8 cellular contexts compared by ENCODE assay signal in genomic region chr12:118016424-118017264, GRCh38. TPM values are rescaled to one million over a fixed set of nuclear protein-coding genes. Genes with fewer than 3 reads are reported as not detected.
A peak's percentile ranks its signal among the peaks of the same experiment; 100 is the strongest.
DNase-seq lines count a peak whose midpoint lies in the region; ATAC-seq and TF ChIP-seq lines count a peak whose summit lies in the region.

Gene RFC5 (plus strand): TSS chr12:118016703. CDS start chr12:118016828, 125 bp downstream.

- no peaks in the 10 kb centered on the region for H3K9me3 Mint-ChIP-seq in GM23338
- H3K9me3 Mint-ChIP-seq in naive thymus-derived CD4-positive, alpha-beta T cell: peaks cover 0 to 5% (median 0%) of the 10 kb centered on the region in 11 donors
- H3K9me3 Mint-ChIP-seq in stimulated activated memory B cell treated with anti-CD40 and anti-IgM and Interleukin-4, amounts not matched to agents 10 μg/mL and 1 μg/mL and 100 μg/mL, for 72 hours: peaks cover 3% of the 10 kb centered on the region

- H3K4me3 ChIP-seq in GM23338: peak within 1 kb of the TSS; percentile 98
- H3K4me3 ChIP-seq in naive thymus-derived CD4-positive, alpha-beta T cell (ENCODE audit: low read length): peak within 1 kb of the TSS; percentile 80

- H4K20me1 ChIP-seq in GM23338 (replicated peaks; ENCODE audit: insufficient read depth): peaks cover 5% of the 10 kb centered on the region

- peak within 1 kb of the TSS; percentile 95 for H3K4me3 Mint-ChIP-seq in GM23338
- H3K4me3 Mint-ChIP-seq in naive thymus-derived CD4-positive, alpha-beta T cell: peak within 1 kb of the TSS; percentile 89 to 95 (median 92)
- H3K4me3 Mint-ChIP-seq in stimulated activated memory B cell treated with anti-CD40 and anti-IgM and Interleukin-4, amounts not matched to agents 10 μg/mL and 1 μg/mL and 100 μg/mL, for 72 hours: peak within 1 kb of the TSS; percentile 92

- POLR2A ChIA-PET in naive thymus-derived CD4-positive, alpha-beta T cell (lab: Charles Lee): interaction anchor here (1.1 to 2.2 kb wide), 4 partner anchors 9 to 343 kb away, joined by 3 to 9 read pairs (median 4); partner anchors contain the start of gene WSB2

- no peak within 1 kb of the TSS; the same call in 1 of the 2 replicates for H3K27ac ChIP-seq in GM23338 (ENCODE audit: low read depth)
- H3K27ac ChIP-seq in naive thymus-derived CD4-positive, alpha-beta T cell (ENCODE audit: low read depth, low read length): peak within 1 kb of the TSS; percentile 69

- H3K4me1 Mint-ChIP-seq in GM23338: peaks cover 13% of the 10 kb centered on the region
- peaks cover 11 to 29% (median 18%) of the 10 kb centered on the region in 7 donors for H3K4me1 Mint-ChIP-seq in naive thymus-derived CD4-positive, alpha-beta T cell
- H3K4me1 Mint-ChIP-seq in stimulated activated memory B cell treated with anti-CD40 and anti-IgM and Interleukin-4, amounts not matched to agents 10 μg/mL and 1 μg/mL and 100 μg/mL, for 72 hours: peaks cover 22% of the 10 kb centered on the region

- peak within 1 kb of the TSS; percentile 97 for H3K27ac Mint-ChIP-seq in GM23338
- peak within 1 kb of the TSS; percentile 82 to 95 (median 92) for H3K27ac Mint-ChIP-seq in naive thymus-derived CD4-positive, alpha-beta T cell
- peak within 1 kb of the TSS; percentile 89 for H3K27ac Mint-ChIP-seq in stimulated activated memory B cell treated with anti-CD40 and anti-IgM and Interleukin-4, amounts not matched to agents 10 μg/mL and 1 μg/mL and 100 μg/mL, for 72 hours

- peak within 1 kb of the TSS; percentile 92 for H3K4me2 ChIP-seq in GM23338

- DNase-seq in Daoy (ENCODE audit: low read depth): peak; percentile 99
- DNase-seq in GM23338 (ENCODE audit: low spot score): peak; percentile 100
- DNase-seq in LHCN-M2 (ENCODE audit: low read depth): peak; percentile 95
- peak; percentile 94 for DNase-seq in RPMI7951 (ENCODE audit: low read depth)
- DNase-seq in activated T-helper 1 cell treated with Interleukin-2 at 50 U/mL for 16 hours (ENCODE audit: low read depth): peak; percentile 96
- peak; percentile 95 for DNase-seq in fibroblast of gingiva (ENCODE audit: low read depth)
- DNase-seq in naive thymus-derived CD4-positive, alpha-beta T cell: peak; percentile 93 to 98 (median 97)

- no peaks in the 10 kb centered on the region for H3K9me2 ChIP-seq in GM23338 (ENCODE audit: insufficient read depth)

- no peak for TF ChIP-seq CTCF in GM23338 (conservative IDR thresholded peaks at IDR 0.05; ENCODE audit: low read depth in 2 of 2)

- peaks cover 27% of the 10 kb centered on the region for H3K79me2 ChIP-seq in GM23338 (replicated peaks; ENCODE audit: insufficient read depth)

- peaks cover 36% of the 10 kb centered on the region for H3K36me3 Mint-ChIP-seq in GM23338 (ENCODE audit: low read depth)
- H3K36me3 Mint-ChIP-seq in naive thymus-derived CD4-positive, alpha-beta T cell: peaks cover 0 to 21% (median 5%) of the 10 kb centered on the region in 5 donors
- peaks cover 28% of the 10 kb centered on the region for H3K36me3 Mint-ChIP-seq in stimulated activated memory B cell treated with anti-CD40 and anti-IgM and Interleukin-4, amounts not matched to agents 10 μg/mL and 1 μg/mL and 100 μg/mL, for 72 hours

- CTCF ChIA-PET in naive thymus-derived CD4-positive, alpha-beta T cell (lab: Charles Lee): interaction anchor here (0.6 to 1.4 kb wide), 2 partner anchors 45 to 1366 kb away, joined by 3 read pairs; no protein-coding TSS in a partner anchor

- intact Hi-C loops in naive thymus-derived CD4-positive, alpha-beta T cell (cut with micrococcal nuclease): loop anchor here (1.0 to 5.0 kb wide), 11 partner anchors 16 to 1651 kb away; partner anchors contain the start of genes FBXO21 (in 2 of the 2), PEBP1 (in 2 of the 2), KSR2 (in 1 of the 2) and RNFT2 (in 1 of the 2)

- peaks cover 11% of the 10 kb centered on the region for H3K27me3 Mint-ChIP-seq in GM23338 (ENCODE audit: insufficient read depth, low read depth, poor library complexity)
- H3K27me3 Mint-ChIP-seq in naive thymus-derived CD4-positive, alpha-beta T cell: peaks cover 0 to 7% (median 0%) of the 10 kb centered on the region in 5 donors
- no peaks in the 10 kb centered on the region for H3K27me3 Mint-ChIP-seq in stimulated activated memory B cell treated with anti-CD40 and anti-IgM and Interleukin-4, amounts not matched to agents 10 μg/mL and 1 μg/mL and 100 μg/mL, for 72 hours

- peak; percentile 98 for ATAC-seq in GM23338
- peak; percentile 99 for ATAC-seq in naive thymus-derived CD4-positive, alpha-beta T cell
- peak; percentile 98 for ATAC-seq in stimulated activated memory B cell treated with anti-CD40 and anti-IgM and Interleukin-4, amounts not matched to agents 10 μg/mL and 1 μg/mL and 100 μg/mL, for 72 hours

- H3K27me3 ChIP-seq in GM23338 (ENCODE audit: insufficient read depth): no peaks in the 10 kb centered on the region
- H3K27me3 ChIP-seq in naive thymus-derived CD4-positive, alpha-beta T cell (ENCODE audit: control insufficient read depth in 2 of 2, insufficient read depth in 2 of 2, low read length in 2 of 2): no peaks in the 10 kb centered on the region

- peak within 1 kb of the TSS; percentile 91 for H2AFZ ChIP-seq in GM23338

- peaks cover 26% of the 10 kb centered on the region for H3K36me3 ChIP-seq in GM23338 (ENCODE audit: insufficient read depth)
- H3K36me3 ChIP-seq in naive thymus-derived CD4-positive, alpha-beta T cell (ENCODE audit: control insufficient read depth in 2 of 3, insufficient read depth in 3 of 3, low read length in 3 of 3): peaks cover 0 to 22% (median 0%) of the 10 kb centered on the region in 3 experiments

- H3F3A ChIP-seq in GM23338 (replicated peaks; ENCODE audit: low read depth): no peaks in the 10 kb centered on the region

- H3K4me1 ChIP-seq in GM23338 (ENCODE audit: insufficient read depth): peaks cover 13% of the 10 kb centered on the region
- H3K4me1 ChIP-seq in naive thymus-derived CD4-positive, alpha-beta T cell (ENCODE audit: control insufficient read depth in 2 of 2, insufficient read depth in 2 of 2, low read length in 2 of 2): peaks cover 10 to 13% of the 10 kb centered on the region in 2 donors

- H3K9me3 ChIP-seq in naive thymus-derived CD4-positive, alpha-beta T cell (ENCODE audit: control insufficient read depth in 2 of 3, low read length in 3 of 3): no peaks in the 10 kb centered on the region

TF ChIP-seq in GM23338, 12 proteins besides CTCF, POLR2A, EP300 and RAD21:
- TF ChIP-seq CREB1 (CRISPR knock-in tag; IDR thresholded peaks at IDR 0.05; ENCODE audit: low read depth) (no peak), POLR2AphosphoS5 (IDR thresholded peaks at IDR 0.05; ENCODE audit: low read depth) (peak; percentile 96), ETS1 (IDR thresholded peaks at IDR 0.05) (peak; percentile 46; the same call in 1 of the 2 replicates)

RNA-seq across cellular contexts. Expression of gene RFC5, which starts in this region (rescaled TPM):
- 53.0 and 57.0 TPM in 2 replicates for total RNA-seq in Daoy (2014; rRNA removed; shearing (Covaris generic))
- 53.2 and 56.4 TPM in 2 replicates for total RNA-seq in GM23338 (2014; rRNA removed; shearing (Covaris generic))
- polyA plus RNA-seq in GM23338 (2016; fragmentation: Nextera tagmentation; extraction: Ambion mirVana): 35.0 and 35.1 TPM in 2 replicates
- 39.2 and 47.5 TPM in 2 replicates for total RNA-seq in LHCN-M2 (2014; rRNA removed)
- polyA plus RNA-seq in LHCN-M2 (2012): 12.9 TPM
- 56.6 and 56.9 TPM in 2 replicates for total RNA-seq in RPMI7951 (2014; rRNA removed; shearing (Covaris generic))
- total RNA-seq in naive thymus-derived CD4-positive, alpha-beta T cell: 10 to 100 TPM in 3 of 5 experiments, 1 to 10 TPM in 2; 6.3 to 40.3 (median 15.6) TPM
- 10 to 100 TPM; 19.0 to 20.5 TPM for polyA plus RNA-seq in naive thymus-derived CD4-positive, alpha-beta T cell
